In the genomic region with DNA sequence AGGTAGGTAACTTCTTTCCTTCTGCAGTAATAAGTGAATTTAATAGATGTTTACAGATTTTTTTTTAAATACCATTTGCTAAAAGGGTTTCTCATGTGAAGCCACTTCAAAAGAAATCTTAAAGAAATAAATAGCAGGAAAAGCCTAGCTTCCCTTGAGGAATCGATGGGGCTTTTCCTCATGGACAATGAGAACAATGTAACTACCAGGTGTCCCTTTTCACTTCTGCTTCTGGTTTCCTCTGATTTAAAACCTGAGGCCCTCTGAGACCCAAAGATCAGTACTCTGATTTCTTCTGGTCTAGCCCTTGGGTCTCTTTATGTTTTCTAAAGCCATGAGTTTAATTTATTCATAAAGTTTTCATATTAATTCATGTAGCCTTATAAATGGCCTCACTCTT, we compare ENCODE assay signal across 1 cellular context.
TF ChIP-seq lines count a peak whose summit lies in the region.

No MANE protein-coding gene starts in this region.

TF ChIP-seq in endothelial cell of umbilical vein, 7 proteins besides CTCF, POLR2A, EP300 and RAD21 (continued from another document):
- TF ChIP-seq, protein P1, sequence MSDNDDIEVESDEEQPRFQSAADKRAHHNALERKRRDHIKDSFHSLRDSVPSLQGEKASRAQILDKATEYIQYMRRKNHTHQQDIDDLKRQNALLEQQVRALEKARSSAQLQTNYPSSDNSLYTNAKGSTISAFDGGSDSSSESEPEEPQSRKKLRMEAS (IDR thresholded peaks at IDR 0.05; ENCODE audit: insufficient read depth, insufficient read length): no peak
- TF ChIP-seq EZH2 (IDR thresholded peaks at IDR 0.05; ENCODE audit: borderline replicate concordance, low read depth, low read length, severe bottlenecking): no peak
- no peak for TF ChIP-seq JUN (IDR thresholded peaks at IDR 0.05; ENCODE audit: borderline replicate concordance, insufficient read depth, insufficient read length, low read depth)
- TF ChIP-seq MYC (IDR thresholded peaks at IDR 0.05; ENCODE audit: low read depth, low read length): no peak
- no peak for TF ChIP-seq FOS (IDR thresholded peaks at IDR 0.05; ENCODE audit: borderline replicate concordance, insufficient read depth, low read length)
